Comparison of ENCODE assay signal across 1 cellular context in the genomic region with DNA sequence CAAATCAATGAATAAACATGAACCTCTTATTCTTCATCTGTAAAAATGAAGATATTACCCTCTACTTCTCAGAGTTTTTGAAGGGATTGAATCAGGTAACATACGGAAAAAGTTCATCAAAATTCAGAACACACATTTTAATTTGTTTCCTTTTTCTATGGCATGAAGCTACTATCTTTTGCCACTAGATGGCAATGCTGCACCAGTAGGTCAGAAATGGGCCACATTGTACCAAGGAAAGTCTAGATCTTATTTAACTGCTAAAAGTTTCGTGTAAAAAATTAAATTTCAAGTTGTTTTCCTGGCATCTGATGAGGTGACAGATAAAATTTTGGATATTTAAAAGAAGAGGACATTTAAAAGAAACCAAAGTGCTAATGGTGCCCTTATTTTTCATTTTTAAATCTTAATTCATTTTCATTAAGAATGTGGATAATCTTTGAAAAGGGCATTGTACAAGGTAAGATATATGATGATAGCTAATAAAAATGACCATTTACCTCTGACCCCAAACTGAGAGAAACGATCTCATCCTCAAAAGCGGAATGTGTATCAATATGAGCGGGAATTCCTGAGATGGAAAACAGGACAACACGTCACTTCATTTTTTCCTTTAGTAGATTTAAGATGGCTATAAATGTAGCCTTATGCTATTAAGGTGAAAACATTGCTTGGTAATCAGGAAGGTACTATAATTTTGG.
TF ChIP-seq lines count a peak whose summit lies in the region.

No MANE protein-coding gene starts in this region.

TF ChIP-seq in SK-N-SH treated with all-trans-retinoic acid at 6 μM for 48 hours, 23 proteins besides CTCF, POLR2A, EP300 and RAD21 (continued from another document):
- TF ChIP-seq, protein P1, sequence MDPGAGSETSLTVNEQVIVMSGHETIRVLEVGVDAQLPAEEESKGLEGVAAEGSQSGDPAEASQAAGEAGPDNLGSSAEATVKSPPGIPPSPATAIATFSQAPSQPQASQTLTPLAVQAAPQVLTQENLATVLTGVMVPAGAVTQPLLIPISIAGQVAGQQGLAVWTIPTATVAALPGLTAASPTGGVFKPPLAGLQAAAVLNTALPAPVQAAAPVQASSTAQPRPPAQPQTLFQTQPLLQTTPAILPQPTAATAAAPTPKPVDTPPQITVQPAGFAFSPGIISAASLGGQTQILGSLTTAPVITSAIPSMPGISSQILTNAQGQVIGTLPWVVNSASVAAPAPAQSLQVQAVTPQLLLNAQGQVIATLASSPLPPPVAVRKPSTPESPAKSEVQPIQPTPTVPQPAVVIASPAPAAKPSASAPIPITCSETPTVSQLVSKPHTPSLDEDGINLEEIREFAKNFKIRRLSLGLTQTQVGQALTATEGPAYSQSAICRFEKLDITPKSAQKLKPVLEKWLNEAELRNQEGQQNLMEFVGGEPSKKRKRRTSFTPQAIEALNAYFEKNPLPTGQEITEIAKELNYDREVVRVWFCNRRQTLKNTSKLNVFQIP (CRISPR knock-in tag; IDR thresholded peaks at IDR 0.05; ENCODE audit: borderline replicate concordance, low read depth), result no peak
- TF ChIP-seq SNAI2 (CRISPR knock-in tag; IDR thresholded peaks at IDR 0.05) (no peak), ZNF8 (CRISPR knock-in tag; IDR thresholded peaks at IDR 0.05) (no peak), ZFP3 (CRISPR knock-in tag; IDR thresholded peaks at IDR 0.05) (no peak)
